In the genomic region with DNA sequence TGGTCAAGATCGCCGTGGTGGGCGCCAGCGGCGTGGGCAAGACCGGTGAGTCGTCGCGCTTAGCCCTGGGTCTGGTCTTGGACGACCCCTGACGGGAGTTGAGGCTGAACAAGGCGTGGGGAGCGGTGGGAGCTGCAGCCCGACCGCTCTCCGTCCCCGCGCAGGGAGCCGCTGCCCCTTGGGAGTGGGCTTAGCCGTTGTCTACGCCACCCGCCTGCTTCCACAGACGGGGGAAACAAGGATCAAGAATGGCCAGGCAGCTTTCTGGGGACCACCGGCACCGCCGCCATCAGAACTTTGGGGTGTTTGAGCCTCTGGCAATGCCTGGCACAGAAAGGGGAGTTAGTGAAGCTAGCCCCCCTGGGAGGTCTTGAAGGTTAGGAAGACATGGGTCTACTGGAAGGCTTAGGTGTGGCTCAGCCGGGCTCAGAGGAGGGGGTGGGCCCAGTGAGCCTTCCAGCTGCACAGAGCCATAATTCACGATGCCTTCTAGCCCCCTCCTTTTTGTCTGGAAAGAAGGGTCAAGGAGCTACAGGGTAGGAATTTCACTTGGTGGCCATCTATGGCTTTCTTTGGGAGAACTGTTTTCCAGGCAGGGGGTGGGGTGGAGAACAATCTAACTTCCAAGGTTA, we compare ENCODE assay signal across 9 cellular contexts. TPM values are rescaled to one million over a fixed set of nuclear protein-coding genes. Genes with fewer than 3 reads are reported as not detected.
DNase-seq lines count a peak whose midpoint lies in the region; ATAC-seq, FAIRE-seq and TF ChIP-seq lines count a peak whose summit lies in the region.
"Had no signal": no experiment of that assay in that cellular context is flagged by ENCODE, and none has a peak within 500 bp of the region (broad histone marks: within the 10 kb centered on the region; RNA-seq: fewer than 3 reads in every experiment).

No MANE protein-coding gene starts in this region.

- TF ChIP-seq EP300 in K562 (IDR thresholded peaks at IDR 0.05; ENCODE audit: low read length) = no peak

- H3K9me3 ChIP-seq in K562 (replicated peaks; ENCODE audit: control insufficient read depth, insufficient read depth, low read depth, low read length) (no peaks in the 10 kb centered on the region; the same call in 1 of the 2 replicates), lung (ENCODE audit: control insufficient read depth in 2 of 2, insufficient read depth in 1 of 2, low read length in 1 of 2) (peaks cover 0 to 2% of the 10 kb centered on the region in 2 donors)

- no peak; the same call in 2 of the 3 replicates for ATAC-seq in K562
- ATAC-seq in lung (ENCODE audit: insufficient read depth, low FRiP score) = no peak

- H4K20me1 ChIP-seq in K562 (replicated peaks; ENCODE audit: control insufficient read depth, insufficient read depth, low read length) = no peaks in the 10 kb centered on the region

- H3K27ac Mint-ChIP-seq in activated naive CD4-positive, alpha-beta T cell treated with anti-CD3 and anti-CD28 coated beads, Interleukin-2, amount 50 U/mL, for 24 hours = no peak overlapping the region

- H3K36me3 Mint-ChIP-seq in activated naive CD4-positive, alpha-beta T cell treated with anti-CD3 and anti-CD28 coated beads, Interleukin-2, amount 50 U/mL, for 24 hours = peaks cover 4% of the 10 kb centered on the region

- peak overlapping the region; percentile 54 for H3K4me3 ChIP-seq in K562
- peak overlapping the region; percentile 49 for H3K4me3 ChIP-seq in lung
- peak overlapping the region; percentile 76 for H3K4me3 ChIP-seq in urinary bladder (ENCODE audit: low read depth, low read length)

- POLR2A ChIA-PET in K562 (lab: Yijun Ruan, JAX) = interaction anchor here (0.6 kb wide), 1 partner anchor 26 kb away, joined by 4 read pairs; no protein-coding TSS in a partner anchor

- H3K27ac ChIP-seq in K562 (ENCODE audit: extremely low read depth, low read depth, low read length) (no peak overlapping the region), lung (ENCODE audit: low read depth in 1 of 2, low read length in 1 of 2) (peak overlapping the region; percentile 47 to 56), urinary bladder (ENCODE audit: low read depth) (no peak overlapping the region)

- no peak for DNase-seq in activated naive CD4-positive, alpha-beta T cell (lab: John Stamatoyannopoulos, UW)
- peak in 2 of 4 experiments; percentile 18 to 24 for DNase-seq in K562 (ENCODE audit: extremely low read depth in 1 of 4, low spot score in 3 of 4)
- DNase-seq in lung (ENCODE audit: low spot score) = no peak
- no peak for DNase-seq in AG08396 (ENCODE audit: low spot score)
- no peak for DNase-seq in SW480 (ENCODE audit: low spot score)
- no peak for DNase-seq in NCI-H510A (lab: John Stamatoyannopoulos, UW)

- CTCF ChIA-PET in K562 (lab: Yijun Ruan, JAX; ENCODE audit: low intra/inter-chr PET ratio) = no interaction called here

- peak overlapping the region; percentile 75 for H2AFZ ChIP-seq in K562 (ENCODE audit: low read depth, low read length)

- in situ Hi-C loops in K562 (cut with MboI) = no loop called here

- no peak for FAIRE-seq in K562 (lab: Jason Lieb, UNC)
- FAIRE-seq: islet of Langerhans had no signal

- H3K4me3 Mint-ChIP-seq in activated naive CD4-positive, alpha-beta T cell treated with anti-CD3 and anti-CD28 coated beads, Interleukin-2, amount 50 U/mL, for 24 hours = peak overlapping the region; percentile 70

- peaks cover 5% of the 10 kb centered on the region for H3K4me1 Mint-ChIP-seq in activated naive CD4-positive, alpha-beta T cell treated with anti-CD3 and anti-CD28 coated beads, Interleukin-2, amount 50 U/mL, for 24 hours

- peak overlapping the region in 1 of 2 experiments; percentile 92; a peak in 2 of 4 replicates for H3K9ac ChIP-seq in K562 (ENCODE audit: insufficient read depth in 1 of 2, low read depth in 2 of 2, low read length in 2 of 2)

- H3K36me3 ChIP-seq in K562 (ENCODE audit: control insufficient read depth, insufficient read depth, low read length) = no peaks in the 10 kb centered on the region; the same call in 2 of the 3 replicates
- no peaks in the 10 kb centered on the region for H3K36me3 ChIP-seq in lung (ENCODE audit: control insufficient read depth in 2 of 2, insufficient read depth in 2 of 2, low read length in 2 of 2)
- H3K36me3 ChIP-seq in urinary bladder (ENCODE audit: insufficient read depth) = no peaks in the 10 kb centered on the region

- H3K79me2 ChIP-seq in K562 (ENCODE audit: control insufficient read depth, insufficient read depth, low read length) = no peaks in the 10 kb centered on the region

- H3K4me2 ChIP-seq in K562 (ENCODE audit: insufficient read depth, low read length) = peak overlapping the region; percentile 74

- TF ChIP-seq POLR2A in K562 (conservative IDR thresholded peaks at IDR 0.05) = no peak

- no peaks in the 10 kb centered on the region for H3K9me3 Mint-ChIP-seq in activated naive CD4-positive, alpha-beta T cell treated with anti-CD3 and anti-CD28 coated beads, Interleukin-2, amount 50 U/mL, for 24 hours

- intact Hi-C loops in K562 (cut with micrococcal nuclease) = loop anchor here (5.0 kb wide), 1 partner anchor 150 kb away; no protein-coding TSS in a partner anchor

- no peak for TF ChIP-seq CTCF in K562 (IDR thresholded peaks at IDR 0.05 in 2 of 3, conservative IDR thresholded peaks at IDR 0.05 in 1 of 3; ENCODE audit: insufficient read depth in 2 of 3, low read depth in 1 of 3, low read length in 3 of 3)
- no peak for TF ChIP-seq CTCF in lung (IDR thresholded peaks at IDR 0.05; ENCODE audit: control extremely low read depth, extremely low read depth)

- H3K4me1 ChIP-seq in K562 (replicated peaks in 1 of 2; ENCODE audit: control insufficient read depth in 2 of 2, insufficient read depth in 2 of 2, low read length in 2 of 2) = peaks cover 6 to 16% of the 10 kb centered on the region in 2 experiments; a peak in 4 of 5 replicates
- H3K4me1 ChIP-seq in lung (ENCODE audit: control insufficient read depth in 2 of 2, insufficient read depth in 2 of 2, low read length in 2 of 2) = peaks cover 6 to 16% of the 10 kb centered on the region in 2 donors
- H3K4me1 ChIP-seq in urinary bladder (ENCODE audit: insufficient read depth) = no peaks in the 10 kb centered on the region

- H3K27me3 Mint-ChIP-seq in activated naive CD4-positive, alpha-beta T cell treated with anti-CD3 and anti-CD28 coated beads, Interleukin-2, amount 50 U/mL, for 24 hours = peaks cover 18% of the 10 kb centered on the region

- H3K9me1 ChIP-seq in K562 (ENCODE audit: control insufficient read depth, insufficient read depth, low read length) = no peaks in the 10 kb centered on the region

- H3K27me3 ChIP-seq in K562 (ENCODE audit: control insufficient read depth in 2 of 2, insufficient read depth in 2 of 2, low read length in 2 of 2) (peaks cover 4 to 6% of the 10 kb centered on the region in 2 experiments; a peak in 4 of 5 replicates), lung (ENCODE audit: control insufficient read depth, insufficient read depth) (no peaks in the 10 kb centered on the region)

- no TSS peak for BruUV-seq in K562 (replicated peaks; lab: Mats Ljungman, UMichigan)

- TF ChIP-seq RAD21 in K562 (CRISPR knock-in tag; conservative IDR thresholded peaks at IDR 0.05 in 1 of 2, IDR thresholded peaks at IDR 0.05 in 1 of 2) = no peak

- WGBS in K562 (ENCODE audit: insufficient coverage, low coverage, missing lambda C conversion rate) = 40% methylated on average over 3 of the region's 28 CpGs
- 15 to 17% methylated on average over 23 to 28 of the region's 28 CpGs for WGBS in lung, 2 donors
- 5% methylated on average over 28 of the region's 28 CpGs for WGBS in urinary bladder

TF ChIP-seq in K562, 482 proteins besides CTCF, POLR2A, EP300 and RAD21 (continues in another document):
- TF ChIP-seq ZNF668 (CRISPR knock-in tag; IDR thresholded peaks at IDR 0.05) (no peak), KDM5B (IDR thresholded peaks at IDR 0.05; ENCODE audit: insufficient replicate concordance, low read depth, low read length) (peak; percentile 48), FOXA3 (CRISPR knock-in tag; conservative IDR thresholded peaks at IDR 0.05 in 1 of 2, IDR thresholded peaks at IDR 0.05 in 1 of 2) (no peak)
- TF ChIP-seq, protein P1, sequence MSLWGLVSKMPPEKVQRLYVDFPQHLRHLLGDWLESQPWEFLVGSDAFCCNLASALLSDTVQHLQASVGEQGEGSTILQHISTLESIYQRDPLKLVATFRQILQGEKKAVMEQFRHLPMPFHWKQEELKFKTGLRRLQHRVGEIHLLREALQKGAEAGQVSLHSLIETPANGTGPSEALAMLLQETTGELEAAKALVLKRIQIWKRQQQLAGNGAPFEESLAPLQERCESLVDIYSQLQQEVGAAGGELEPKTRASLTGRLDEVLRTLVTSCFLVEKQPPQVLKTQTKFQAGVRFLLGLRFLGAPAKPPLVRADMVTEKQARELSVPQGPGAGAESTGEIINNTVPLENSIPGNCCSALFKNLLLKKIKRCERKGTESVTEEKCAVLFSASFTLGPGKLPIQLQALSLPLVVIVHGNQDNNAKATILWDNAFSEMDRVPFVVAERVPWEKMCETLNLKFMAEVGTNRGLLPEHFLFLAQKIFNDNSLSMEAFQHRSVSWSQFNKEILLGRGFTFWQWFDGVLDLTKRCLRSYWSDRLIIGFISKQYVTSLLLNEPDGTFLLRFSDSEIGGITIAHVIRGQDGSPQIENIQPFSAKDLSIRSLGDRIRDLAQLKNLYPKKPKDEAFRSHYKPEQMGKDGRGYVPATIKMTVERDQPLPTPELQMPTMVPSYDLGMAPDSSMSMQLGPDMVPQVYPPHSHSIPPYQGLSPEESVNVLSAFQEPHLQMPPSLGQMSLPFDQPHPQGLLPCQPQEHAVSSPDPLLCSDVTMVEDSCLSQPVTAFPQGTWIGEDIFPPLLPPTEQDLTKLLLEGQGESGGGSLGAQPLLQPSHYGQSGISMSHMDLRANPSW (CRISPR knock-in tag; IDR thresholded peaks at IDR 0.05) = no peak

RNA-seq across cellular contexts. Expression of gene RASL11B, which starts 0.6 kb away (rescaled TPM):
- 1.3 and 1.4 TPM in 2 replicates for total RNA-seq in K562 (2011; cell fraction: chromatin; rRNA removed; ENCODE audit: low replicate concordance)
- 1.4 and 2.3 TPM in 2 replicates for total RNA-seq in K562 (2011; cell fraction: nucleolus; rRNA removed)
- 2.1 and 2.4 TPM in 2 replicates for total RNA-seq in K562 (2011; cell fraction: nucleoplasm; rRNA removed)
- total RNA-seq in K562 (2014; rRNA removed) (0.49 and 1.5 TPM in 2 replicates), K562 (2014; rRNA removed; fragmentation: Illumina TruSeq; extraction: Trizol) (0.51 and 0.80 TPM in 2 replicates), K562 (2015; rRNA removed; fragmentation: Illumina TruSeq; extraction: Trizol) (0.29 and 0.38 TPM in 2 replicates), K562 (2021) (0.53 and 0.56 TPM in 2 replicates), lung (1 to 10 TPM; 1.0 to 5.7 TPM), urinary bladder (8.7 TPM)
- polyA plus RNA-seq in K562 (2011; rRNA removed) (0.68 and 1.4 TPM in 2 replicates), K562 (2014; fragmentation: Illumina TruSeq; extraction: Trizol) (0.47 and 0.56 TPM in 2 replicates), K562 (2014; fragmentation: Nextera tagmentation; extraction: Ambion mirVana) (under 1 TPM; 0.24 to 0.27 TPM), K562 (2014; rRNA removed) (0.13 and 0.50 TPM in 2 replicates), lung (1 to 10 TPM; 1.3 to 2.0 TPM), urinary bladder (3.9 TPM)
- polyA plus RNA-seq in K562 (2011; cell fraction: cytosol; rRNA removed) = 0.80 and 1.4 TPM in 2 replicates
- polyA plus RNA-seq in K562 (2011; cell fraction: nucleus; rRNA removed) = 0.69 and 1.2 TPM in 2 replicates
- 0.37 and 0.48 TPM in 2 replicates for polyA plus RNA-seq in K562 (2012)
- polyA minus RNA-seq in K562 (2011; rRNA and poly(A)+ RNA removed) = 0.96 and 1.3 TPM in 2 replicates
- 0.67 and 0.73 TPM in 2 replicates for polyA minus RNA-seq in K562 (2011; cell fraction: cytosol; rRNA and poly(A)+ RNA removed)
- 0.94 and 2.7 TPM in 2 replicates for polyA minus RNA-seq in K562 (2011; cell fraction: nucleus; rRNA and poly(A)+ RNA removed)

Comparison
In these comparisons a context has a peak if more than half of its experiments do, and no peak if none do; other contexts are left out.
1. H3K27ac ChIP-seq: peak in lung (2 of 2); none in K562 (single experiment) and urinary bladder (single experiment).
2. Peak in every context shown above with its lines, with median percentiles within 50 percentile points of each other: H3K4me3 ChIP-seq.